ENCODE assay signal across 37 cellular contexts in the genomic region with DNA sequence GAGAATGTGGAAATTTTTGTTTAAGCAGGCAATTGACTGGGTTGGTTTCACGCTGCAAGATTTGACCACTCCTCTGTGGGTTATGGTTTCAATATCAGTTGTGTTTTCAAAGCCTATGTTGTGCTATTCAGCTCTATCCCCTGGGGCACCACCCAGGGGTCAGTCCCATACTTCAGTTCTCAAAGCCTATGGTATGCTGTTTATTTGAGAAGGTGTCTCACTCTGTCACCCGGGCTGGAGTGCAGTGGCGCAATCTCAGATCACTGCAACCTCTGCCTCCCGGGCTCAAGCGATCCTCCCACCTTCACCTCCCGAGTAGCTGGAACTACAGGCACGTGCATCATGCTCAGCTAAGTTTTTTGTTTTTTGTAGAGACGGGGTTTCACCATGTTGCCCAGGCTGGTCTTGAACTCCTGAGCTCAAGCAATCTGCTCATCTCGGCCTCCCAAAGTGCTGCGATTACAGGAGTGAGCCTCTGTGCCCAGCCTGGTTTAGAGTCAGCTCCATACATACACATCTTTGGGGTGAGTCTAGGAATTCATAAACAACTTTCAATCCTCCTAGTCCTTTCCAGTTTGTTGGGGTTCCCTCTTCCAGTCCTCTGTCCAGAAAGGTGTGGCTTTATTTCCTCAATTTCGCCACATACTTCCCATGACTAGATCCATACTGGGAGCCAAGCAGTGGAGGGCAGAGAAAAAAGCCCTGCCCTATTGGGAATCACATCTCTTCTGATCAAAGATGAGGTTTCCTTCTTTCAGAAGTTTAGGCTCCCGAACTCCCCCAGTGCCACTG. TPM values are rescaled to one million over a fixed set of nuclear protein-coding genes. Genes with fewer than 3 reads are reported as not detected.
A peak's percentile ranks its signal among the peaks of the same experiment; 100 is the strongest.
DNase-seq lines count a peak whose midpoint lies in the region; ATAC-seq, FAIRE-seq and TF ChIP-seq lines count a peak whose summit lies in the region.
"Had no signal": no experiment of that assay in that cellular context is flagged by ENCODE, and none has a peak within 500 bp of the region (broad histone marks: within the 10 kb centered on the region; RNA-seq: fewer than 3 reads in every experiment).

No MANE protein-coding gene starts in this region.

- no peak overlapping the region for H3K27ac Mint-ChIP-seq in activated CD8-positive, alpha-beta T cell treated with anti-CD3 and anti-CD28 coated beads for 36 hours
- peak overlapping the region in 1 of 9 donors; percentile 59 for H3K27ac Mint-ChIP-seq in naive thymus-derived CD4-positive, alpha-beta T cell
- H3K27ac Mint-ChIP-seq: activated CD4-positive, alpha-beta memory T cell treated with anti-CD3 and anti-CD28 coated beads, Interleukin-2, amount 10 ng/mL, durations not matched to agents 7 days and 5 days; activated naive CD4-positive, alpha-beta T cell treated with anti-CD3 and anti-CD28 coated beads for 36 hours; CD8-positive, alpha-beta T cell; dendritic cell treated with granulocyte-macrophage colony-stimulating factor and Interleukin-4, amounts not matched to agents 40 ng/mL and 50 ng/mL, for 4 days; nephron; stimulated activated naive CD8-positive, alpha-beta T cell treated with anti-CD3 and anti-CD28 coated beads, Interleukin-15, Interleukin-2, amounts not matched to agents 100 ng/mL and 50 ng/mL, for 24 hours had no signal

- H3K36me3 ChIP-seq in pancreas (no peaks in the 10 kb centered on the region), upper lobe of right lung (no peaks in the 10 kb centered on the region)
- H3K36me3 ChIP-seq in naive thymus-derived CD4-positive, alpha-beta T cell (ENCODE audit: control insufficient read depth in 2 of 3, insufficient read depth in 3 of 3, low read length in 3 of 3): no peaks in the 10 kb centered on the region
- H3K36me3 ChIP-seq: adrenal gland, BE2C, right atrium auricular region, uterus had no signal

- 90 to 92% methylated on average over 12 of the region's 12 CpGs for WGBS in pancreas, 2 donors

- intact Hi-C loops in posterior vena cava (cut with DNase I): no loop called here
- intact Hi-C loops in pancreas (cut with DNase I): no loop called here
- intact Hi-C loops in activated CD8-positive, alpha-beta T cell treated with anti-CD3 and anti-CD28 coated beads for 36 hours (cut with micrococcal nuclease): no loop called here
- intact Hi-C loops in upper lobe of right lung (cut with DNase I): no loop called here
- intact Hi-C loops in naive thymus-derived CD4-positive, alpha-beta T cell (cut with micrococcal nuclease): no loop called here

- H3K9me3 ChIP-seq in pancreas: no peaks in the 10 kb centered on the region
- H3K9me3 ChIP-seq in upper lobe of right lung: no peaks in the 10 kb centered on the region
- no peaks in the 10 kb centered on the region for H3K9me3 ChIP-seq in naive thymus-derived CD4-positive, alpha-beta T cell (ENCODE audit: control insufficient read depth in 2 of 3, low read length in 3 of 3)
- H3K9me3 ChIP-seq: adrenal gland, BE2C, right atrium auricular region, testis, uterus had no signal

- ATAC-seq in GM21381 (IDR thresholded peaks at IDR 0.05; ENCODE audit: unreplicated experiment) (peak; percentile 69), pancreas (no peak), upper lobe of right lung (no peak)
- ATAC-seq in activated CD8-positive, alpha-beta T cell treated with anti-CD3 and anti-CD28 coated beads for 36 hours: no peak
- ATAC-seq in naive thymus-derived CD4-positive, alpha-beta T cell: no peak
- ATAC-seq: CD8-positive, alpha-beta T cell; left colon; Right ventricle myocardium inferior had no signal

- DNase-seq in HuH-7 (ENCODE audit: low spot score) (peak; percentile 62), posterior vena cava (ENCODE audit: low spot score) (peak; percentile 36), pancreas (no peak), upper lobe of right lung (no peak)
- DNase-seq in activated CD8-positive, alpha-beta T cell treated with anti-CD3 and anti-CD28 coated beads for 36 hours: no peak
- no peak for DNase-seq in naive thymus-derived CD4-positive, alpha-beta T cell
- DNase-seq: activated CD4-positive, alpha-beta memory T cell treated with anti-CD3 and anti-CD28 coated beads, Interleukin-2, amount 10 ng/mL, durations not matched to agents 7 days and 5 days; activated CD4-positive, alpha-beta T cell treated with anti-CD3 and anti-CD28 coated beads for 1 hour; activated CD8-positive, alpha-beta memory T cell treated with anti-CD3 and anti-CD28 coated beads, Interleukin-2, amount 50 U/mL, for 48 hours; activated naive CD4-positive, alpha-beta T cell treated with anti-CD3 and anti-CD28 coated beads for 36 hours; adrenal gland; BE2C; CD8-positive, alpha-beta T cell; DMS 273 treated with DMSO at 0.1 percent for 48 hours; EL; erythroblast; GM23248; left colon; mammary epithelial cell; MM.1S; NCI-H1436; NCI-H2081; NCI-H2227 treated with DMSO at 0.1 percent for 48 hours; NCI-H526 treated with DMSO at 0.1 percent for 48 hours; PC-9; small intestine; testis; uterus had no signal

- peaks cover 2% of the 10 kb centered on the region for H3K27me3 Mint-ChIP-seq in activated CD8-positive, alpha-beta T cell treated with anti-CD3 and anti-CD28 coated beads for 36 hours
- peaks cover 0 to 11% (median 0%) of the 10 kb centered on the region in 5 donors for H3K27me3 Mint-ChIP-seq in naive thymus-derived CD4-positive, alpha-beta T cell
- H3K27me3 Mint-ChIP-seq: central memory CD8-positive, alpha-beta T cell had no signal

- FAIRE-seq in pancreas (lab: Jason Lieb, UNC): no peak
- FAIRE-seq: small intestine had no signal

- H3K4me1 ChIP-seq in pancreas (no peaks in the 10 kb centered on the region), upper lobe of right lung (no peaks in the 10 kb centered on the region)
- H3K4me1 ChIP-seq in naive thymus-derived CD4-positive, alpha-beta T cell (ENCODE audit: control insufficient read depth in 2 of 2, insufficient read depth in 2 of 2, low read length in 2 of 2): no peaks in the 10 kb centered on the region
- H3K4me1 ChIP-seq: adrenal gland, BE2C, parathyroid adenoma, right atrium auricular region, testis, uterus had no signal

- POLR2A ChIA-PET in activated CD8-positive, alpha-beta T cell treated with anti-CD3 and anti-CD28 coated beads for 36 hours (lab: Charles Lee): no interaction called here
- POLR2A ChIA-PET in naive thymus-derived CD4-positive, alpha-beta T cell (lab: Charles Lee): no interaction called here

- no peaks in the 10 kb centered on the region for H3K4me1 Mint-ChIP-seq in activated CD8-positive, alpha-beta T cell treated with anti-CD3 and anti-CD28 coated beads for 36 hours (ENCODE audit: low read depth)
- no peaks in the 10 kb centered on the region for H3K4me1 Mint-ChIP-seq in naive thymus-derived CD4-positive, alpha-beta T cell
- H3K4me1 Mint-ChIP-seq: activated CD4-positive, alpha-beta memory T cell treated with anti-CD3 and anti-CD28 coated beads, Interleukin-2, amount 10 ng/mL, durations not matched to agents 7 days and 5 days; central memory CD8-positive, alpha-beta T cell; nephron had no signal

- H3K27ac ChIP-seq in pancreas: no peak overlapping the region
- no peak overlapping the region for H3K27ac ChIP-seq in upper lobe of right lung
- H3K27ac ChIP-seq in naive thymus-derived CD4-positive, alpha-beta T cell (ENCODE audit: low read depth, low read length): no peak overlapping the region
- H3K27ac ChIP-seq: adrenal gland, GM23248, parathyroid adenoma, PC-9, right atrium auricular region, testis, uterus had no signal

- CTCF ChIA-PET in activated CD8-positive, alpha-beta T cell treated with anti-CD3 and anti-CD28 coated beads for 36 hours (lab: Charles Lee): no interaction called here
- CTCF ChIA-PET in naive thymus-derived CD4-positive, alpha-beta T cell (lab: Charles Lee): no interaction called here

- peak; percentile 10 for TF ChIP-seq CTCF in GM12873 (IDR thresholded peaks at IDR 0.05; ENCODE audit: insufficient read depth, low read depth, low read length, missing control alignments)
- no peak for TF ChIP-seq CTCF in pancreas (IDR thresholded peaks at IDR 0.05)
- TF ChIP-seq CTCF in activated CD8-positive, alpha-beta T cell treated with anti-CD3 and anti-CD28 coated beads for 36 hours (IDR thresholded peaks at IDR 0.05): no peak
- TF ChIP-seq CTCF in upper lobe of right lung (IDR thresholded peaks at IDR 0.05): no peak

- no peaks in the 10 kb centered on the region for H3K36me3 Mint-ChIP-seq in activated CD8-positive, alpha-beta T cell treated with anti-CD3 and anti-CD28 coated beads for 36 hours (ENCODE audit: low read depth)
- H3K36me3 Mint-ChIP-seq in naive thymus-derived CD4-positive, alpha-beta T cell: peaks cover 0 to 10% (median 0%) of the 10 kb centered on the region in 5 donors
- H3K36me3 Mint-ChIP-seq: CD8-positive, alpha-beta T cell had no signal

- H3K9me3 Mint-ChIP-seq in activated CD8-positive, alpha-beta T cell treated with anti-CD3 and anti-CD28 coated beads for 36 hours: no peaks in the 10 kb centered on the region
- H3K9me3 Mint-ChIP-seq in naive thymus-derived CD4-positive, alpha-beta T cell: no peaks in the 10 kb centered on the region
- H3K9me3 Mint-ChIP-seq: activated CD4-positive, alpha-beta memory T cell treated with anti-CD3 and anti-CD28 coated beads, Interleukin-2, amount 10 ng/mL, durations not matched to agents 7 days and 5 days; activated naive CD4-positive, alpha-beta T cell treated with anti-CD3 and anti-CD28 coated beads for 36 hours; CD8-positive, alpha-beta T cell; central memory CD8-positive, alpha-beta T cell; dendritic cell treated with granulocyte-macrophage colony-stimulating factor and Interleukin-4, amounts not matched to agents 40 ng/mL and 50 ng/mL, for 4 days; nephron; stimulated activated naive CD8-positive, alpha-beta T cell treated with anti-CD3 and anti-CD28 coated beads, Interleukin-15, Interleukin-2, amounts not matched to agents 100 ng/mL and 50 ng/mL, for 24 hours had no signal

- no peaks in the 10 kb centered on the region for H3K27me3 ChIP-seq in pancreas
- H3K27me3 ChIP-seq in upper lobe of right lung: no peaks in the 10 kb centered on the region
- no peaks in the 10 kb centered on the region for H3K27me3 ChIP-seq in naive thymus-derived CD4-positive, alpha-beta T cell (ENCODE audit: control insufficient read depth in 2 of 2, insufficient read depth in 2 of 2, low read length in 2 of 2)
- H3K27me3 ChIP-seq: adrenal gland, BE2C, right atrium auricular region, testis, uterus had no signal

- no peak overlapping the region for H3K4me3 Mint-ChIP-seq in activated CD8-positive, alpha-beta T cell treated with anti-CD3 and anti-CD28 coated beads for 36 hours
- H3K4me3 Mint-ChIP-seq in naive thymus-derived CD4-positive, alpha-beta T cell: no peak overlapping the region
- H3K4me3 Mint-ChIP-seq: activated CD4-positive, alpha-beta memory T cell treated with anti-CD3 and anti-CD28 coated beads, Interleukin-2, amount 10 ng/mL, durations not matched to agents 7 days and 5 days; activated naive CD4-positive, alpha-beta T cell treated with anti-CD3 and anti-CD28 coated beads for 36 hours; CD8-positive, alpha-beta T cell; central memory CD8-positive, alpha-beta T cell; dendritic cell treated with granulocyte-macrophage colony-stimulating factor and Interleukin-4, amounts not matched to agents 40 ng/mL and 50 ng/mL, for 4 days; nephron; stimulated activated naive CD8-positive, alpha-beta T cell treated with anti-CD3 and anti-CD28 coated beads, Interleukin-15, Interleukin-2, amounts not matched to agents 100 ng/mL and 50 ng/mL, for 24 hours had no signal

- H3K4me3 ChIP-seq in pancreas (no peak overlapping the region), upper lobe of right lung (no peak overlapping the region)
- no peak overlapping the region for H3K4me3 ChIP-seq in naive thymus-derived CD4-positive, alpha-beta T cell (ENCODE audit: low read length)
- H3K4me3 ChIP-seq: adrenal gland, GM23248, PC-9, right atrium auricular region, testis, uterus had no signal

RNA-seq across cellular contexts. Expression of gene MAPK1, which starts 35.0 kb away (rescaled TPM):
- 100 to 1,000 TPM; 138 to 141 TPM for total RNA-seq in posterior vena cava
- total RNA-seq in pancreas: 10 to 100 TPM; 50.6 to 85.7 (median 69.7) TPM
- polyA plus RNA-seq in pancreas: 10 to 100 TPM in 1 of 2 donors, 1 to 10 TPM in 1; 7.0 to 10.9 TPM
- total RNA-seq in activated CD8-positive, alpha-beta T cell treated with anti-CD3 and anti-CD28 coated beads for 36 hours: 10 to 100 TPM; 87.1 to 93.4 TPM
- total RNA-seq in upper lobe of right lung: 134 TPM
- total RNA-seq in naive thymus-derived CD4-positive, alpha-beta T cell: 100 to 1,000 TPM in 3 of 5 experiments, 10 to 100 TPM in 2; 68.9 to 120 (median 105) TPM
- 10 to 100 TPM; 58.3 to 59.4 TPM for polyA plus RNA-seq in naive thymus-derived CD4-positive, alpha-beta T cell

RNA-seq across cellular contexts. Expression of gene PPM1F, which starts 50.2 kb away (rescaled TPM):
- total RNA-seq in posterior vena cava: 10 to 100 TPM; 39.4 to 55.8 TPM
- total RNA-seq in pancreas: 10 to 100 TPM in 3 of 6 donors, 1 to 10 TPM in 3; 9.2 to 16.0 (median 10.2) TPM
- 10 to 100 TPM in 1 of 2 donors, 1 to 10 TPM in 1; 9.2 to 10.5 TPM for polyA plus RNA-seq in pancreas
- total RNA-seq in activated CD8-positive, alpha-beta T cell treated with anti-CD3 and anti-CD28 coated beads for 36 hours: 10 to 100 TPM; 18.2 to 18.8 TPM
- 51.2 TPM for total RNA-seq in upper lobe of right lung
- total RNA-seq in naive thymus-derived CD4-positive, alpha-beta T cell: 10 to 100 TPM; 21.3 to 58.0 (median 27.8) TPM
- 10 to 100 TPM in 1 of 2 donors, 1 to 10 TPM in 1; 8.8 to 11.5 TPM for polyA plus RNA-seq in naive thymus-derived CD4-positive, alpha-beta T cell

Comparison
In these comparisons a context has a peak if more than half of its experiments do, and no peak if none do; other contexts are left out.
1. DNase-seq: peak in HuH-7 (single experiment) and posterior vena cava (single experiment); none in pancreas (0 of 6), activated CD8-positive, alpha-beta T cell treated with anti-CD3 and anti-CD28 coated beads for 36 hours (single experiment), upper lobe of right lung (single experiment) and naive thymus-derived CD4-positive, alpha-beta T cell (0 of 9).